Comparison of ENCODE assay signal across 20 cellular contexts in genomic region chr22:46418827-46419226, GRCh38.
"Had no signal": no experiment of that assay in that cellular context is flagged by ENCODE, and none has a peak within 500 bp of the region (broad histone marks: within the 10 kb centered on the region; RNA-seq: fewer than 3 reads in every experiment).

No MANE protein-coding gene starts in this region.

- H3K9me3 ChIP-seq: suprapubic skin, vagina had no signal

- FAIRE-seq: colon, small intestine had no signal

- H3K27ac ChIP-seq: foreskin keratinocyte, suprapubic skin, vagina had no signal

- ATAC-seq: activated CD8-positive, alpha-beta T cell treated with anti-CD3 and anti-CD28 coated beads for 36 hours; activated T-helper 17 cell treated with anti-CD3 and anti-CD28 coated beads, Interleukin-2, amount 50 U/mL, for 72 hours; foreskin keratinocyte; left lobe of liver; stimulated activated naive CD8-positive, alpha-beta T cell treated with anti-CD3 and anti-CD28 coated beads, Interleukin-15, amount 100 ng/mL, for 72 hours had no signal

- H3K4me3 ChIP-seq: suprapubic skin, vagina had no signal

- H3K4me1 ChIP-seq: foreskin keratinocyte, suprapubic skin, vagina had no signal

- H3K36me3 ChIP-seq: vagina had no signal

- DNase-seq: activated CD4-positive, alpha-beta T cell treated with anti-CD3 and anti-CD28 coated beads, Interleukin-2, amount 10 ng/mL, durations not matched to agents 24 days and 14 days; activated CD8-positive, alpha-beta T cell treated with anti-CD3 and anti-CD28 coated beads for 36 hours; activated naive CD4-positive, alpha-beta T cell; activated naive CD8-positive, alpha-beta T cell treated with anti-CD3 and anti-CD28 coated beads for 36 hours; activated T-cell treated with anti-CD3 and anti-CD28 coated beads, Interleukin-2, amount 50 U/mL, for 1 hour; amygdala; central memory CD4-positive, alpha-beta T cell; foreskin keratinocyte; hypothalamus; islet precursor cell; mammary epithelial cell; small intestine; stimulated activated CD4-positive, alpha-beta T cell treated with anti-CD3 and anti-CD28 coated beads, Interleukin-4, amount 100 ng/mL, for 1 hour; stimulated activated naive CD8-positive, alpha-beta T cell treated with anti-CD3 and anti-CD28 coated beads, Interleukin-15, amount 100 ng/mL, for 72 hours; trophoblast cell had no signal

- H3K27me3 ChIP-seq: foreskin keratinocyte, suprapubic skin, vagina had no signal
